23 cellular contexts compared by ENCODE assay signal in genomic region chr17:4936436-4936835, GRCh38. TPM values are rescaled to one million over a fixed set of nuclear protein-coding genes. Genes with fewer than 3 reads are reported as not detected.
DNase-seq lines count a peak whose midpoint lies in the region; ATAC-seq and TF ChIP-seq lines count a peak whose summit lies in the region.
"Had no signal": no experiment of that assay in that cellular context is flagged by ENCODE, and none has a peak within 500 bp of the region (broad histone marks: within the 10 kb centered on the region; RNA-seq: fewer than 3 reads in every experiment).

No MANE protein-coding gene starts in this region.

- H3K27ac ChIP-seq in RWPE1 = peak overlapping the region; percentile 98
- H3K27ac ChIP-seq in skeletal muscle tissue (ENCODE audit: low read depth, low read length) = peak overlapping the region; percentile 92
- H3K27ac ChIP-seq: A549, brain microvascular endothelial cell, coronary artery, upper lobe of left lung had no signal

- POLR2A ChIA-PET in RWPE1 (lab: Yijun Ruan, JAX; ENCODE audit: low non-redundant PET) = no interaction called here
- POLR2A ChIA-PET in activated CD4-positive, alpha-beta memory T cell treated with anti-CD3 and anti-CD28 coated beads for 36 hours (lab: Charles Lee) = no interaction called here

- H3K27me3 Mint-ChIP-seq in activated T-cell treated with anti-CD3 and anti-CD28 coated beads, Interleukin-2, amount 50 U/mL, for 72 hours (ENCODE audit: low read depth) = no peaks in the 10 kb centered on the region
- peaks cover 15% of the 10 kb centered on the region for H3K27me3 Mint-ChIP-seq in dendritic cell treated with granulocyte-macrophage colony-stimulating factor and Interleukin-4, amounts not matched to agents 40 ng/mL and 50 ng/mL, for 4 days
- H3K27me3 Mint-ChIP-seq in activated CD4-positive, alpha-beta memory T cell treated with anti-CD3 and anti-CD28 coated beads for 36 hours = peaks cover 1% of the 10 kb centered on the region

- CTCF ChIA-PET in RWPE1 (lab: Yijun Ruan, JAX) = no interaction called here
- CTCF ChIA-PET in activated CD4-positive, alpha-beta memory T cell treated with anti-CD3 and anti-CD28 coated beads for 36 hours (lab: Charles Lee) = no interaction called here

- H3K4me1 Mint-ChIP-seq in activated T-cell treated with anti-CD3 and anti-CD28 coated beads, Interleukin-2, amount 50 U/mL, for 72 hours (ENCODE audit: low read depth) = peaks cover 27% of the 10 kb centered on the region
- peaks cover 81% of the 10 kb centered on the region for H3K4me1 Mint-ChIP-seq in dendritic cell treated with granulocyte-macrophage colony-stimulating factor and Interleukin-4, amounts not matched to agents 40 ng/mL and 50 ng/mL, for 4 days (ENCODE audit: low read depth)
- peaks cover 28% of the 10 kb centered on the region for H3K4me1 Mint-ChIP-seq in activated CD4-positive, alpha-beta memory T cell treated with anti-CD3 and anti-CD28 coated beads for 36 hours (ENCODE audit: low read depth)

- DNase-seq in activated T-cell treated with anti-CD3 and anti-CD28 coated beads, Interleukin-2, amount 50 U/mL, for 72 hours = no peak
- no peak for DNase-seq in activated T-cell treated with anti-CD3 and anti-CD28 coated beads, Interleukin-2, amount 50 U/mL, for 48 hours
- DNase-seq in RWPE1 (ENCODE audit: low spot score) (no peak), OCI-M2 (lab: John Stamatoyannopoulos, UW; ENCODE audit: unreplicated experiment) (no peak), NCI-H226 (no peak)
- no peak for DNase-seq in activated CD4-positive, alpha-beta memory T cell treated with anti-CD3 and anti-CD28 coated beads for 36 hours
- DNase-seq: brain microvascular endothelial cell; glutamatergic neuron; Karpas-422; NCI-H187; NCI-H2227 treated with DMSO at 0.1 percent for 48 hours; NCI-H82; PC-3; SIG-M5; stimulated activated CD4-positive, alpha-beta T cell treated with anti-CD3 and anti-CD28 coated beads, Interleukin-12 subunit alpha, Interleukin-12 subunit beta, amount 100 ng/mL, for 4 hours; upper lobe of left lung had no signal

- intact Hi-C loops in dendritic cell treated with granulocyte-macrophage colony-stimulating factor and Interleukin-4, amounts not matched to agents 40 ng/mL and 50 ng/mL, for 4 days (cut with micrococcal nuclease) = no loop called here
- intact Hi-C loops in activated CD4-positive, alpha-beta memory T cell treated with anti-CD3 and anti-CD28 coated beads for 36 hours (cut with micrococcal nuclease) = no loop called here

- peak overlapping the region; percentile 3 for H3K27ac Mint-ChIP-seq in activated T-cell treated with anti-CD3 and anti-CD28 coated beads, Interleukin-2, amount 50 U/mL, for 72 hours
- H3K27ac Mint-ChIP-seq in dendritic cell treated with granulocyte-macrophage colony-stimulating factor and Interleukin-4, amounts not matched to agents 40 ng/mL and 50 ng/mL, for 4 days = peak overlapping the region; percentile 31
- no peak overlapping the region for H3K27ac Mint-ChIP-seq in activated CD4-positive, alpha-beta memory T cell treated with anti-CD3 and anti-CD28 coated beads for 36 hours
- H3K27ac Mint-ChIP-seq: B cell had no signal

- H3K9me3 ChIP-seq in skeletal muscle tissue (ENCODE audit: control insufficient read depth in 3 of 3, low read length in 3 of 3) = no peaks in the 10 kb centered on the region
- H3K9me3 ChIP-seq: A549, upper lobe of left lung had no signal

- H3K9me3 Mint-ChIP-seq in activated T-cell treated with anti-CD3 and anti-CD28 coated beads, Interleukin-2, amount 50 U/mL, for 72 hours = no peaks in the 10 kb centered on the region
- H3K9me3 Mint-ChIP-seq in dendritic cell treated with granulocyte-macrophage colony-stimulating factor and Interleukin-4, amounts not matched to agents 40 ng/mL and 50 ng/mL, for 4 days = no peaks in the 10 kb centered on the region
- no peaks in the 10 kb centered on the region for H3K9me3 Mint-ChIP-seq in activated CD4-positive, alpha-beta memory T cell treated with anti-CD3 and anti-CD28 coated beads for 36 hours

- H3K4me3 Mint-ChIP-seq in activated T-cell treated with anti-CD3 and anti-CD28 coated beads, Interleukin-2, amount 50 U/mL, for 72 hours = no peak overlapping the region
- H3K4me3 Mint-ChIP-seq in dendritic cell treated with granulocyte-macrophage colony-stimulating factor and Interleukin-4, amounts not matched to agents 40 ng/mL and 50 ng/mL, for 4 days = no peak overlapping the region
- H3K4me3 Mint-ChIP-seq in activated CD4-positive, alpha-beta memory T cell treated with anti-CD3 and anti-CD28 coated beads for 36 hours = no peak overlapping the region
- H3K4me3 Mint-ChIP-seq: B cell had no signal

- H3K4me3 ChIP-seq in skeletal muscle tissue (ENCODE audit: low read length in 3 of 3) = peak overlapping the region in 1 of 3 donors; percentile 41
- H3K4me3 ChIP-seq: A549, coronary artery, upper lobe of left lung had no signal

- peaks cover 19 to 32% (median 28%) of the 10 kb centered on the region in 3 donors for H3K36me3 ChIP-seq in skeletal muscle tissue (ENCODE audit: control insufficient read depth in 3 of 3, insufficient read depth in 3 of 3, low read length in 3 of 3)

- no peaks in the 10 kb centered on the region for H3K27me3 ChIP-seq in skeletal muscle tissue (ENCODE audit: control insufficient read depth in 3 of 3, insufficient read depth in 3 of 3, low read length in 3 of 3)
- H3K27me3 ChIP-seq: brain microvascular endothelial cell, upper lobe of left lung had no signal

- no peak for TF ChIP-seq CTCF in RWPE1 (conservative IDR thresholded peaks at IDR 0.05; ENCODE audit: low read depth)

- ATAC-seq in activated T-cell treated with anti-CD3 and anti-CD28 coated beads, Interleukin-2, amount 50 U/mL, for 72 hours (replicated peaks in 1 of 2) = no peak
- ATAC-seq: A549, PC-3 had no signal

- H3K36me3 Mint-ChIP-seq in activated T-cell treated with anti-CD3 and anti-CD28 coated beads, Interleukin-2, amount 50 U/mL, for 72 hours (ENCODE audit: insufficient read depth in 2 of 2) = peaks cover 9 to 25% of the 10 kb centered on the region in 2 donors
- peaks cover 74% of the 10 kb centered on the region for H3K36me3 Mint-ChIP-seq in dendritic cell treated with granulocyte-macrophage colony-stimulating factor and Interleukin-4, amounts not matched to agents 40 ng/mL and 50 ng/mL, for 4 days (ENCODE audit: low read depth)
- peaks cover 34% of the 10 kb centered on the region for H3K36me3 Mint-ChIP-seq in activated CD4-positive, alpha-beta memory T cell treated with anti-CD3 and anti-CD28 coated beads for 36 hours

- peaks cover 58 to 64% (median 62%) of the 10 kb centered on the region in 3 donors for H3K4me1 ChIP-seq in skeletal muscle tissue (ENCODE audit: control insufficient read depth in 3 of 3, insufficient read depth in 3 of 3, low read length in 3 of 3)

- H3K9ac ChIP-seq in skeletal muscle tissue (ENCODE audit: low read depth in 1 of 3, low read length in 3 of 3) = peak overlapping the region; percentile 3 to 99 (median 43)

RNA-seq across cellular contexts. Expression of gene SLC25A11, which starts 3.4 kb away (rescaled TPM):
- 10 to 100 TPM; 40.4 to 43.8 TPM for total RNA-seq in activated T-cell treated with anti-CD3 and anti-CD28 coated beads, Interleukin-2, amount 50 U/mL, for 72 hours
- 59.5 TPM for total RNA-seq in skeletal muscle tissue
- total RNA-seq in activated CD4-positive, alpha-beta memory T cell treated with anti-CD3 and anti-CD28 coated beads for 36 hours = 10 to 100 TPM; 70.5 to 72.5 TPM

RNA-seq across cellular contexts. Expression of gene RNF167, which starts 3.6 kb away (rescaled TPM):
- total RNA-seq in activated T-cell treated with anti-CD3 and anti-CD28 coated beads, Interleukin-2, amount 50 U/mL, for 72 hours = 100 to 1,000 TPM; 176 to 201 TPM
- total RNA-seq in skeletal muscle tissue = 12.0 TPM
- 100 to 1,000 TPM; 130 to 157 TPM for total RNA-seq in activated CD4-positive, alpha-beta memory T cell treated with anti-CD3 and anti-CD28 coated beads for 36 hours

RNA-seq across cellular contexts. Expression of gene GP1BA, which starts 4.4 kb away (rescaled TPM):
- total RNA-seq in activated T-cell treated with anti-CD3 and anti-CD28 coated beads, Interleukin-2, amount 50 U/mL, for 72 hours = under 1 TPM in 1 of 2 donors, not detected in 1; 0.26 TPM
- under 0.01 TPM for total RNA-seq in skeletal muscle tissue
- total RNA-seq in activated CD4-positive, alpha-beta memory T cell treated with anti-CD3 and anti-CD28 coated beads for 36 hours = not detected
- total RNA-seq: B cell, lung microvascular endothelial cell, osteocyte, PC-3 had no signal

RNA-seq across cellular contexts. Expression of gene PFN1, which starts 11.9 kb away (rescaled TPM):
- 1,000 to 10,000 TPM; 1,225 to 1,232 TPM for total RNA-seq in activated T-cell treated with anti-CD3 and anti-CD28 coated beads, Interleukin-2, amount 50 U/mL, for 72 hours
- total RNA-seq in skeletal muscle tissue = 137 TPM
- total RNA-seq in activated CD4-positive, alpha-beta memory T cell treated with anti-CD3 and anti-CD28 coated beads for 36 hours = 1,000 to 10,000 TPM; 1,907 to 1,923 TPM

RNA-seq across cellular contexts. Expression of gene ENO3, which starts 14.5 kb away (rescaled TPM):
- 100 to 1,000 TPM in 1 of 2 donors, 10 to 100 TPM in 1; 90.0 to 102 TPM for total RNA-seq in activated T-cell treated with anti-CD3 and anti-CD28 coated beads, Interleukin-2, amount 50 U/mL, for 72 hours
- 2,880 TPM for total RNA-seq in skeletal muscle tissue
- 10 to 100 TPM; 26.5 to 26.8 TPM for total RNA-seq in activated CD4-positive, alpha-beta memory T cell treated with anti-CD3 and anti-CD28 coated beads for 36 hours

Comparison
In these comparisons a context has a peak if more than half of its experiments do, and no peak if none do; other contexts are left out.
1. RNA of gene RNF167, which starts 3.6 kb away (total RNA-seq): 176 to 201 TPM in activated T-cell treated with anti-CD3 and anti-CD28 coated beads, Interleukin-2, amount 50 U/mL, for 72 hours and 130 to 157 TPM in activated CD4-positive, alpha-beta memory T cell treated with anti-CD3 and anti-CD28 coated beads for 36 hours; 12.0 TPM in skeletal muscle tissue (single experiment); every median in the first group is over 10 times any median in the second.